In the genomic region with DNA sequence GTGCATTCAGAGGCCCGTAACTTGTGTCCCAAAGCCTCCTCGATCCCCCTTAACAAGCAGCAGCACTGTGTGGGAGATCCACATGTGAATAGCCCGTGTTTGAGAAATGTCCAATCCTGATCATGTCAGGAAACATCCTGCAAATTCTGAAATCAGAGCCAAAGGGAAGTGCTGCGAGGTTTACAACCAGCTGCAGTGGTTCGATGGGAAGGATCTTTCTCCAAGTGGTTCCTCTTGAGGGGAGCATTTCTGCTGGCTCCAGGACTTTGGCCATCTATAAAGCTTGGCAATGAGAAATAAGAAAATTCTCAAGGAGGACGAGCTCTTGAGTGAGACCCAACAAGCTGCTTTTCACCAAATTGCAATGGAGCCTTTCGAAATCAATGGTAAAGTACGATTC, we compare ENCODE assay signal across 15 cellular contexts. TPM values are rescaled to one million over a fixed set of nuclear protein-coding genes. Genes with fewer than 3 reads are reported as not detected.
"Had no signal": no experiment of that assay in that cellular context is flagged by ENCODE, and none has a peak within 500 bp of the region (broad histone marks: within the 10 kb centered on the region; RNA-seq: fewer than 3 reads in every experiment).

A gene with protein sequence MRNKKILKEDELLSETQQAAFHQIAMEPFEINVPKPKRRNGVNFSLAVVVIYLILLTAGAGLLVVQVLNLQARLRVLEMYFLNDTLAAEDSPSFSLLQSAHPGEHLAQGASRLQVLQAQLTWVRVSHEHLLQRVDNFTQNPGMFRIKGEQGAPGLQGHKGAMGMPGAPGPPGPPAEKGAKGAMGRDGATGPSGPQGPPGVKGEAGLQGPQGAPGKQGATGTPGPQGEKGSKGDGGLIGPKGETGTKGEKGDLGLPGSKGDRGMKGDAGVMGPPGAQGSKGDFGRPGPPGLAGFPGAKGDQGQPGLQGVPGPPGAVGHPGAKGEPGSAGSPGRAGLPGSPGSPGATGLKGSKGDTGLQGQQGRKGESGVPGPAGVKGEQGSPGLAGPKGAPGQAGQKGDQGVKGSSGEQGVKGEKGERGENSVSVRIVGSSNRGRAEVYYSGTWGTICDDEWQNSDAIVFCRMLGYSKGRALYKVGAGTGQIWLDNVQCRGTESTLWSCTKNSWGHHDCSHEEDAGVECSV (plus strand): TSS at position 183 of the 400 bp plus-strand sequence. CDS start 107 bp downstream, at position 290.

- H3K36me3 ChIP-seq: esophagus muscularis mucosa, sigmoid colon, SJCRH30, thyroid gland had no signal

- H3K4me1 ChIP-seq: esophagus muscularis mucosa, sigmoid colon, SJCRH30, thyroid gland had no signal

- H3K4me3 ChIP-seq: esophagus muscularis mucosa, sigmoid colon, SJCRH30, thyroid gland had no signal

- H3K9me3 ChIP-seq: esophagus muscularis mucosa, sigmoid colon, SJCRH30, thyroid gland had no signal

- H3K27ac ChIP-seq: esophagus muscularis mucosa, sigmoid colon, SJCRH30, thyroid gland had no signal

- DNase-seq: activated CD4-positive, alpha-beta memory T cell treated with anti-CD3 and anti-CD28 coated beads for 36 hours; activated gamma-delta T cell; activated naive CD8-positive, alpha-beta T cell treated with anti-CD3 and anti-CD28 coated beads, Interleukin-2, amount 10 ng/mL, durations not matched to agents 7 days and 5 days; activated T-cell treated with anti-CD3 and anti-CD28 coated beads, Interleukin-2, amount 50 U/mL, for 48 hours; glutamatergic neuron; posterior cingulate gyrus; sigmoid colon; SJCRH30; stimulated activated CD4-positive, alpha-beta T cell treated with anti-CD3 and anti-CD28 coated beads, Interleukin-4, amount 100 ng/mL, for 1 hour; stimulated activated CD8-positive, alpha-beta memory T cell treated with anti-CD3 and anti-CD28 coated beads, Interleukin-4, amount 100 ng/mL, for 48 hours; stimulated activated naive CD8-positive, alpha-beta T cell treated with anti-CD3 and anti-CD28 coated beads, Interleukin-15, amount 100 ng/mL, for 72 hours; thyroid gland had no signal

- H3K27me3 ChIP-seq: sigmoid colon, SJCRH30, thyroid gland had no signal

- ATAC-seq: stimulated activated naive CD8-positive, alpha-beta T cell treated with anti-CD3 and anti-CD28 coated beads, Interleukin-15, amount 100 ng/mL, for 72 hours had no signal

RNA-seq across cellular contexts. Expression of the gene that starts here (rescaled TPM):
- total RNA-seq: activated CD4-positive, alpha-beta memory T cell treated with anti-CD3 and anti-CD28 coated beads for 36 hours; astrocyte; fibroblast of villous mesenchyme; SJCRH30 had no signal
